ENCODE assay signal across 28 cellular contexts in the genomic region with DNA sequence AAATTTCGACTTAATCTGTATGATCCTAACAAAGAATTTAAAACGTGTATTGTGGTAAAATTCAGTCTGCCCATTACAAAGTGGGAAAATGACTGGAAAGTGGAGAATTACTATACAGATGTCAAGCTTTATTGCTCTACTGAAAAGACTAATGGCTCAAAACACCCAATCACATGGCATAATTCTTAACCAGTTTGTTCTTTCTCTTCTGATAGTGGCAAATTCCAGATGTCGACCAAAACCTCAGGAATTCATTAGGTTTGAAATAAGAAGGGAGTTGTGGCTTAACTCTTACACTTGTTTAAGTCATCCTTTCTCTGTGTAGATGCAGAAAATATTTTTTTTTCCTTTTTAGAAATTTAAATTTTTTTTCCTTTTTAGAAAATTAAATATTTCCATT.
"Had no signal": no experiment of that assay in that cellular context is flagged by ENCODE, and none has a peak within 500 bp of the region (broad histone marks: within the 10 kb centered on the region; RNA-seq: fewer than 3 reads in every experiment).

No MANE protein-coding gene starts in this region.

- H3K9me3 ChIP-seq: body of pancreas, esophagus muscularis mucosa, gastrocnemius medialis, heart left ventricle had no signal

- H3K36me3 ChIP-seq: esophagus muscularis mucosa, gastrocnemius medialis, heart left ventricle had no signal

- H3K27me3 ChIP-seq: body of pancreas, esophagus muscularis mucosa, foreskin keratinocyte, gastrocnemius medialis, heart left ventricle had no signal

- DNase-seq: activated CD4-positive, alpha-beta memory T cell treated with anti-CD3 and anti-CD28 coated beads for 36 hours; activated CD4-positive, alpha-beta T cell treated with anti-CD3 and anti-CD28 coated beads for 36 hours; activated CD4-positive, alpha-beta T cell treated with anti-CD3 and anti-CD28 coated beads, Interleukin-2, amount 10 ng/mL, durations not matched to agents 24 days and 14 days; activated CD4-positive, CD25-positive, alpha-beta regulatory T cell; activated CD4-positive, CD25-positive, alpha-beta regulatory T cell treated with anti-CD3 and anti-CD28 coated beads, Interleukin-2, amount 50 U/mL, for 72 hours; activated CD8-positive, alpha-beta memory T cell treated with anti-CD3 and anti-CD28 coated beads, Interleukin-2, amount 50 U/mL, for 48 hours; activated CD8-positive, alpha-beta T cell treated with anti-CD3 and anti-CD28 coated beads, Interleukin-2, amount 10 ng/mL, durations not matched to agents 7 days and 5 days; activated gamma-delta T cell; activated naive CD4-positive, alpha-beta T cell; activated naive CD4-positive, alpha-beta T cell treated with anti-CD3 and anti-CD28 coated beads, Interleukin-2, amount 50 U/mL, for 16 hours; activated T-cell treated with anti-CD3 and anti-CD28 coated beads for 4 hours; activated T-cell treated with anti-CD3 and anti-CD28 coated beads, Interleukin-2, amount 50 U/mL, for 24 hours; activated T-cell treated with anti-CD3 and anti-CD28 coated beads, Interleukin-2, amount 50 U/mL, for 72 hours; amniotic stem cell; anterior cingulate cortex; body of pancreas; caudate nucleus; cortex of kidney; dermis blood vessel endothelial cell; effector CD4-positive, alpha-beta T cell; effector memory CD8-positive, alpha-beta T cell; erythroblast; foreskin keratinocyte; gastrocnemius medialis; glutamatergic neuron; heart left ventricle; T-helper 2 cell had no signal

- H3K27ac ChIP-seq: body of pancreas, esophagus muscularis mucosa, foreskin keratinocyte, gastrocnemius medialis, heart left ventricle had no signal

- H3K4me3 ChIP-seq: body of pancreas, esophagus muscularis mucosa, gastrocnemius medialis, heart left ventricle had no signal

- ATAC-seq: activated CD4-positive, alpha-beta T cell treated with anti-CD3 and anti-CD28 coated beads for 36 hours; activated CD8-positive, alpha-beta T cell treated with anti-CD3 and anti-CD28 coated beads, Interleukin-2, amount 10 ng/mL, durations not matched to agents 7 days and 5 days; activated T-cell treated with anti-CD3 and anti-CD28 coated beads, Interleukin-2, amount 50 U/mL, for 72 hours; body of pancreas; effector memory CD8-positive, alpha-beta T cell; foreskin keratinocyte; gastrocnemius medialis; heart left ventricle had no signal

- H3K4me1 ChIP-seq: body of pancreas, esophagus muscularis mucosa, foreskin keratinocyte, gastrocnemius medialis, heart left ventricle had no signal
